ENCODE assay signal across 20 cellular contexts in the genomic region with DNA sequence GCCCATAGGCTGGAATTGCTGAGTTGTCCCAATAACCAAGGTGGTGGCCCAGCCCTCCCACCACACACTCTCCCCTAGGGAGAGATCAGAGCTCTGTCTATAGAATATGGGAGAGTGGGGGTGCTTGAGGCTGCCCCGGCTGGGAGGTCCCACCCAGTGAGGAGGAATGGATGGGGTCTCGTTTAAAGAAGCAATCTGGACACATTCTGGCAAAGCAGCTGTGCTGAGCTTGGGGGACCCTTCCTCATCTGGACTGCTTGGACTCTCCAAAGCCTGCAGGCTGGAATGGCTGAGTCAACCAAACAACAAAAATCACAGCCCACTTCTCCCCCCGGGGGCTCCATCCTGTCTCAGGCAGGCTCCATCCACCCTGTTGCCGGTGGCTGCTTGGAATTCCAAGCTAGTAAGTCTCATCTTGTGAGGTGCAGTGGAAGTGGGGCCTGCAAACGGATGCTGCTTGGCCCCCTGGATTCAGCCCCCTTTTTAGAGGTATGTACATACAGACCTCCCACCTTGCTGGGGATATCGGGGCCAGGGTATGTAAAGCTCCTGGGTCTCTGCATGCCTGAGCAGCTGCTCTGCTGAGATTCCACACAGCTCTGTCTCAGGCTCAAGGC.
DNase-seq lines count a peak whose midpoint lies in the region; ATAC-seq, FAIRE-seq and TF ChIP-seq lines count a peak whose summit lies in the region.
"Had no signal": no experiment of that assay in that cellular context is flagged by ENCODE, and none has a peak within 500 bp of the region (broad histone marks: within the 10 kb centered on the region; RNA-seq: fewer than 3 reads in every experiment).

No MANE protein-coding gene starts in this region.

- no peak overlapping the region for H3K27ac ChIP-seq in lower lobe of right lung
- no peak overlapping the region for H3K27ac ChIP-seq in colonic mucosa
- no peak overlapping the region for H3K27ac ChIP-seq in small intestine (ENCODE audit: low read depth in 1 of 2, low read length in 1 of 2)
- H3K27ac ChIP-seq: 22Rv1 had no signal

- intact Hi-C loops in lower lobe of right lung (cut with DNase I), result no loop called here
- intact Hi-C loops in posterior vena cava (cut with DNase I), result no loop called here
- intact Hi-C loops in colonic mucosa (cut with DNase I), result no loop called here

- FAIRE-seq in small intestine (lab: Jason Lieb, UNC), result no peak
- FAIRE-seq: D721Med, GM12892, H54 had no signal

- no peaks in the 10 kb centered on the region for H3K27me3 ChIP-seq in lower lobe of right lung (ENCODE audit: low read depth)
- H3K27me3 ChIP-seq in colonic mucosa, result no peaks in the 10 kb centered on the region
- H3K27me3 ChIP-seq in small intestine (ENCODE audit: control insufficient read depth in 2 of 2, insufficient read depth in 2 of 2, low read length in 2 of 2), result no peaks in the 10 kb centered on the region

- no peak for TF ChIP-seq CTCF in lower lobe of right lung (IDR thresholded peaks at IDR 0.05)
- TF ChIP-seq CTCF in colonic mucosa (IDR thresholded peaks at IDR 0.05), result no peak

- no peaks in the 10 kb centered on the region for H3K36me3 ChIP-seq in lower lobe of right lung
- H3K36me3 ChIP-seq in colonic mucosa, result no peaks in the 10 kb centered on the region
- no peaks in the 10 kb centered on the region for H3K36me3 ChIP-seq in small intestine (ENCODE audit: control insufficient read depth in 2 of 2, insufficient read depth in 2 of 2, low read length in 2 of 2)

- H3K4me1 ChIP-seq in lower lobe of right lung (no peaks in the 10 kb centered on the region), colonic mucosa (no peaks in the 10 kb centered on the region), small intestine (ENCODE audit: control insufficient read depth in 2 of 2, insufficient read depth in 1 of 2, low read depth in 1 of 2, low read length in 1 of 2) (no peaks in the 10 kb centered on the region)

- peak; percentile 1 for DNase-seq in ELF-1 (ENCODE audit: low read depth, low spot score)
- DNase-seq in ecto neural progenitor cell (ENCODE audit: low spot score), result peak; percentile 37
- DNase-seq in lower lobe of right lung, result peak; percentile 17
- peak; percentile 71 for DNase-seq in posterior vena cava (ENCODE audit: low spot score)
- no peak for DNase-seq in colonic mucosa
- DNase-seq in SIG-M5 (lab: John Stamatoyannopoulos, UW), result no peak
- DNase-seq in small intestine, result no peak
- DNase-seq: CD8-positive, alpha-beta T cell; COR-L47; DMS153; DMS79 treated with DMSO at 0.1 percent for 48 hours; EL; GDM1; IMR-90 had no signal

- no peaks in the 10 kb centered on the region for H3K9me3 ChIP-seq in lower lobe of right lung
- H3K9me3 ChIP-seq in colonic mucosa, result no peaks in the 10 kb centered on the region
- H3K9me3 ChIP-seq in small intestine (ENCODE audit: control insufficient read depth, low read depth), result no peaks in the 10 kb centered on the region

- H3K4me3 ChIP-seq in lower lobe of right lung (no peak overlapping the region), colonic mucosa (no peak overlapping the region), small intestine (ENCODE audit: low read depth in 1 of 2, low read length in 2 of 2) (no peak overlapping the region)

- no peak overlapping the region for H3K9ac ChIP-seq in colonic mucosa (ENCODE audit: low read depth in 2 of 2, low read length in 2 of 2)

- ATAC-seq in lower lobe of right lung (peak in 1 of 2 donors; percentile 32), GM18517 (IDR thresholded peaks at IDR 0.05; ENCODE audit: unreplicated experiment) (no peak)
- ATAC-seq: CD8-positive, alpha-beta T cell; HCT116 had no signal

- 66 to 72% (median 68%) methylated on average over 6 of the region's 6 CpGs for WGBS in small intestine, 3 donors

Comparison
In these comparisons a context has a peak if more than half of its experiments do, and no peak if none do; other contexts are left out.
1. DNase-seq: peak in ELF-1 (single experiment), ecto neural progenitor cell (single experiment), lower lobe of right lung (single experiment) and posterior vena cava (single experiment); none in colonic mucosa (single experiment), SIG-M5 (single experiment) and small intestine (single experiment).